In genomic region chr6:13953061-13953705, GRCh38 we compare ENCODE assay signal across 16 cellular contexts. TPM values are rescaled to one million over a fixed set of nuclear protein-coding genes. Genes with fewer than 3 reads are reported as not detected.
DNase-seq lines count a peak whose midpoint lies in the region; ATAC-seq and TF ChIP-seq lines count a peak whose summit lies in the region.
"Had no signal": no experiment of that assay in that cellular context is flagged by ENCODE, and none has a peak within 500 bp of the region (broad histone marks: within the 10 kb centered on the region; RNA-seq: fewer than 3 reads in every experiment).

No MANE protein-coding gene starts in this region.

- H3K27me3 ChIP-seq in SJSA1 (replicated peaks) (no peaks in the 10 kb centered on the region), uterus (no peaks in the 10 kb centered on the region)

- DNase-seq in GM04503 (ENCODE audit: low read depth) = peak; percentile 3
- peak in 1 of 2 experiments; percentile 14 for DNase-seq in SJSA1 (ENCODE audit: low read depth in 1 of 2, low spot score in 2 of 2)
- peak; percentile 18 for DNase-seq in fibroblast of villous mesenchyme (ENCODE audit: low read depth)
- peak; percentile 3 for DNase-seq in stromal cell of bone marrow (ENCODE audit: low read depth)
- DNase-seq in uterus = no peak
- DNase-seq: activated CD8-positive, alpha-beta memory T cell treated with anti-CD3 and anti-CD28 coated beads, Interleukin-2, amount 50 U/mL, for 4 hours; activated naive CD8-positive, alpha-beta T cell treated with anti-CD3 and anti-CD28 coated beads for 36 hours; heart right ventricle; left ventricle myocardium inferior; MV-4-11; right cardiac atrium; stimulated activated CD4-positive, alpha-beta T cell treated with anti-CD3 and anti-CD28 coated beads, Interleukin-4, amount 100 ng/mL, for 4 hours; SW 1271 had no signal

- intact Hi-C loops in uterus (cut with DNase I; ENCODE audit: low total_unique reads) = no loop called here

- no peak overlapping the region for H3K4me3 ChIP-seq in SJSA1
- H3K4me3 ChIP-seq in fibroblast of villous mesenchyme (ENCODE audit: low read depth, low read length) = no peak overlapping the region
- H3K4me3 ChIP-seq in uterus = no peak overlapping the region
- H3K4me3 ChIP-seq: heart right ventricle, left ventricle myocardium inferior had no signal

- TF ChIP-seq CTCF in fibroblast of villous mesenchyme (IDR thresholded peaks at IDR 0.05; ENCODE audit: insufficient read depth, low read depth, low read length) = no peak
- no peak for TF ChIP-seq CTCF in uterus (IDR thresholded peaks at IDR 0.05)

- H3K4me1 ChIP-seq in SJSA1 (replicated peaks) (peaks cover 11% of the 10 kb centered on the region), uterus (no peaks in the 10 kb centered on the region)
- H3K4me1 ChIP-seq: heart right ventricle, left ventricle myocardium inferior had no signal

- no peak for TF ChIP-seq POLR2A in uterus (IDR thresholded peaks at IDR 0.05)

- H3K9me3 ChIP-seq in SJSA1 (replicated peaks) (no peaks in the 10 kb centered on the region), uterus (no peaks in the 10 kb centered on the region)

- H3K27ac ChIP-seq in SJSA1 = peak overlapping the region; percentile 34
- H3K27ac ChIP-seq in uterus = no peak overlapping the region
- H3K27ac ChIP-seq: heart right ventricle, left ventricle myocardium inferior had no signal

- ATAC-seq in HG02798 (IDR thresholded peaks at IDR 0.05; ENCODE audit: poor library complexity, unreplicated experiment) (no peak), HG02970 (IDR thresholded peaks at IDR 0.05; ENCODE audit: low FRiP score, unreplicated experiment) (no peak)
- ATAC-seq: heart right ventricle; right cardiac atrium; stimulated activated memory B cell treated with anti-CD40 and anti-IgM and Interleukin-4, amounts not matched to agents 10 μg/mL and 1 μg/mL and 100 μg/mL, for 72 hours had no signal

- no peaks in the 10 kb centered on the region for H3K36me3 ChIP-seq in SJSA1
- H3K36me3 ChIP-seq in uterus = no peaks in the 10 kb centered on the region
- H3K36me3 ChIP-seq: heart right ventricle, left ventricle myocardium inferior had no signal

RNA-seq across cellular contexts. Expression of gene RNF182, which starts 28.4 kb away (rescaled TPM):
- 3.1 and 7.2 TPM in 2 replicates for total RNA-seq in SJSA1 (2014; rRNA removed; shearing (Covaris generic))
- total RNA-seq in fibroblast of villous mesenchyme (3.2 and 6.9 TPM in 2 replicates), uterus (under 1 TPM in 3 of 4 donors, not detected in 1; under 0.01 to 0.41 (median 0.34) TPM)
- total RNA-seq: activated naive CD8-positive, alpha-beta T cell treated with anti-CD3 and anti-CD28 coated beads for 36 hours; left ventricle myocardium inferior had no signal

Comparison
In these comparisons a context has a peak if more than half of its experiments do, and no peak if none do; other contexts are left out.
1. DNase-seq: peak in GM04503 (single experiment), fibroblast of villous mesenchyme (single experiment) and stromal cell of bone marrow (single experiment); none in uterus (0 of 2).